1 cellular context compared by ENCODE assay signal in the genomic region with DNA sequence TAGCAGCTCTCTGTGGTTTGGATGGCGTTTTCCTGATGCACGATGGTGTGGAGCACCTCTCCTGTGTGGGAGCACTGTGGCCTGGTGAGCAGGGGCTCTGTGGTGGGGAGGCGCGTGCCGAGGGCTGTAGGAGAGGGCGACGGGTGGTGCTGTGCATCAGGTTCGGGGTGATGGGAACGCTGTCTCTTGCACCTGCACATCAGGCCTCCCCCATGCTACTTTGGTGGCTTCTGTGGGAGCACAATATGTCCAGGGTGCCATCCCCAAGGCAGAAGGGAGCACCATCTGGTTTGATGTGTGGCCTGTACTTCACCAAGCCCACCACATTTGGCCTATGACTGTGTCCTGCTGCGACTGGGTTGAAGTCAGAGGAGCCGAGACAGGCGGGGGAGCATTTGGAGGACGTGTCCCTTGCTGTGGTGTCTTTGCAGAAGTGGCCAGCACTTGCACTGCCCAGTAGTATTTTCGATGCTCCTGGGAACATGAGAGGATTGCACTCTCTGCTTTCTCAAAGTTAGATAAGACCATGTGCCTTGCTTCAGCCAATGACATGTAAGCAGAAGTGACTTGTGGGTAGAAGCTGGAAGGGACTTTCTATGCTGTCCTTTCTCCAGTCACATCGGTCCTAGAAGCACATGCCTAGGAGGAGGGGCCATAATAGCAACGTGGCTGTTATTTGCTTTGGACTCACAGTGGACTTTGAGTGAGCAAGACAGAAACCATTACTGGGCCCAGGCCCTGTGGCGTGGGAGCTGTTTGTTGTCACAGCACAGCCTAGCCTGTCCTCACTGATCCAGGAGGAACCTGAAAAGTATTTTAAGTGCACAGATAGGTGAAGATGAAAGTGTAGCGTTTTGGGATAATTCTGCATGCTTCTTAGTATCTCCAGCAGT.
TF ChIP-seq lines count a peak whose summit lies in the region.

No MANE protein-coding gene starts in this region.

TF ChIP-seq in IMR-90, 13 proteins besides CTCF, POLR2A, EP300 and RAD21:
- no peak for TF ChIP-seq MXI1 (IDR thresholded peaks at IDR 0.05; ENCODE audit: borderline replicate concordance, low read depth, low read length)
- TF ChIP-seq, protein P1, sequence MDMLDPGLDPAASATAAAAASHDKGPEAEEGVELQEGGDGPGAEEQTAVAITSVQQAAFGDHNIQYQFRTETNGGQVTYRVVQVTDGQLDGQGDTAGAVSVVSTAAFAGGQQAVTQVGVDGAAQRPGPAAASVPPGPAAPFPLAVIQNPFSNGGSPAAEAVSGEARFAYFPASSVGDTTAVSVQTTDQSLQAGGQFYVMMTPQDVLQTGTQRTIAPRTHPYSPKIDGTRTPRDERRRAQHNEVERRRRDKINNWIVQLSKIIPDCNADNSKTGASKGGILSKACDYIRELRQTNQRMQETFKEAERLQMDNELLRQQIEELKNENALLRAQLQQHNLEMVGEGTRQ (IDR thresholded peaks at IDR 0.05; ENCODE audit: low read depth, low read length): peak; percentile 5; the same call in 1 of the 2 replicates
- no peak for TF ChIP-seq RCOR1 (IDR thresholded peaks at IDR 0.05; ENCODE audit: insufficient replicate concordance, low read length)
- TF ChIP-seq, protein P2, sequence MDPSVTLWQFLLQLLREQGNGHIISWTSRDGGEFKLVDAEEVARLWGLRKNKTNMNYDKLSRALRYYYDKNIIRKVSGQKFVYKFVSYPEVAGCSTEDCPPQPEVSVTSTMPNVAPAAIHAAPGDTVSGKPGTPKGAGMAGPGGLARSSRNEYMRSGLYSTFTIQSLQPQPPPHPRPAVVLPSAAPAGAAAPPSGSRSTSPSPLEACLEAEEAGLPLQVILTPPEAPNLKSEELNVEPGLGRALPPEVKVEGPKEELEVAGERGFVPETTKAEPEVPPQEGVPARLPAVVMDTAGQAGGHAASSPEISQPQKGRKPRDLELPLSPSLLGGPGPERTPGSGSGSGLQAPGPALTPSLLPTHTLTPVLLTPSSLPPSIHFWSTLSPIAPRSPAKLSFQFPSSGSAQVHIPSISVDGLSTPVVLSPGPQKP (IDR thresholded peaks at IDR 0.05; ENCODE audit: borderline replicate concordance, low read depth, low read length): no peak
- no peak for TF ChIP-seq RFX5 (IDR thresholded peaks at IDR 0.05; ENCODE audit: low read depth, low read length)
- no peak for TF ChIP-seq MAZ (IDR thresholded peaks at IDR 0.05; ENCODE audit: borderline replicate concordance, low read depth, low read length)
- no peak for TF ChIP-seq SMC3 (IDR thresholded peaks at IDR 0.05; ENCODE audit: low read depth, low read length)
- no peak for TF ChIP-seq CHD1 (IDR thresholded peaks at IDR 0.05; ENCODE audit: low read depth, low read length)
